ENCODE assay signal across 16 cellular contexts in the genomic region with DNA sequence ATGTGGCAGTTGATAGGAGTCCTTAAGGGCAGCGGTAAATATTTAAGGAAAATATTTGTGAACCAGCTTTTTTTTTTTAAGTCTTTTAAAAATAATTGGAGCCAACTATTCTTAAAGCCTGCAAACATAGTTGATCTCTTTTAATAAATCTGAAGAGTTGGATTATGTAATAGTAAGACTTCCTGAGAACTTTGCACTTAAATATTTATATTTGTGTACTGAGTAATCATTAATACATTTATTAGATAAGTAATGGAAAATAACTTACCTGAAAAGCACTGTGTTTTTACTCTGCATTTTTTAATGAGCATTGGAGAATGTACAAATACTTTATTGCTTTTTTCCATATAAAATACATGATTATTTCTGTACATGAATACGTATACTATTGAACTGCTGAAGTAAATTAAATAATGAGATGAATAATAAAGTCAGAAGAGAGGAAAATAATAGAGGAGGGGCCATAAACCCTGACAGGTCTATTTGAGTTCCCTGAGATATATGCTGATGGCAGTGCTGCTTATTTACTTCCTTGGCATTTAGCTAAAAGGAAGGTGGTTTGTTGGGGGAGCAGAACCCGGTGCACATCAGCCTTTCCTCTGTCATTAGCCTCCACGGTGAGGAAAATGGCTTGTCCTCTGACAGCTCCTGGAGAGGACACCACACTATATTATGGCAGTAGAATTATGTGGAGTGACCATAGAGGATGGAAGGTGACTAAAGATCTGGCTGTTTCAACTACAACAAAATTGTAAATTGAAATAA.
A peak's percentile ranks its signal among the peaks of the same experiment; 100 is the strongest.
DNase-seq lines count a peak whose midpoint lies in the region; ATAC-seq, FAIRE-seq and TF ChIP-seq lines count a peak whose summit lies in the region.
"Had no signal": no experiment of that assay in that cellular context is flagged by ENCODE, and none has a peak within 500 bp of the region (broad histone marks: within the 10 kb centered on the region; RNA-seq: fewer than 3 reads in every experiment).

No MANE protein-coding gene starts in this region.

- H3K9me3 ChIP-seq in A549 (no peaks in the 10 kb centered on the region), PC-3 (ENCODE audit: low read length) (no peaks in the 10 kb centered on the region), small intestine (ENCODE audit: control insufficient read depth, low read depth) (no peaks in the 10 kb centered on the region)
- H3K9me3 ChIP-seq: Caco-2, HAP-1 had no signal

- H3K36me3 ChIP-seq in PC-3 (ENCODE audit: low read depth, low read length) (no peaks in the 10 kb centered on the region; the same call in 1 of the 2 replicates), small intestine (ENCODE audit: control insufficient read depth in 2 of 2, insufficient read depth in 2 of 2, low read length in 2 of 2) (no peaks in the 10 kb centered on the region)
- H3K36me3 ChIP-seq: HAP-1 had no signal

- no TSS peak for BruUV-seq in PC-3 (replicated peaks; lab: Mats Ljungman, UMichigan)

- peaks cover 20% of the 10 kb centered on the region for H3K4me1 ChIP-seq in A549
- H3K4me1 ChIP-seq in PC-3 (ENCODE audit: insufficient read depth, low read length), result peaks cover 6% of the 10 kb centered on the region; the same call in 1 of the 2 replicates
- H3K4me1 ChIP-seq in small intestine (ENCODE audit: control insufficient read depth in 2 of 2, insufficient read depth in 1 of 2, low read depth in 1 of 2, low read length in 1 of 2), result peaks cover 6 to 7% of the 10 kb centered on the region in 2 donors
- H3K4me1 ChIP-seq: BLaER1, Caco-2, HAP-1 had no signal

- TF ChIP-seq POLR2A in A549 (IDR thresholded peaks at IDR 0.05; ENCODE audit: low read length), result no peak

- TF ChIP-seq EP300 in A549 (IDR thresholded peaks at IDR 0.05), result no peak

- H3F3A ChIP-seq in PC-3 (ENCODE audit: low read length, unreplicated experiment), result no peaks in the 10 kb centered on the region

- H2AFZ ChIP-seq in PC-3 (ENCODE audit: low read length), result no peak overlapping the region

- no peak overlapping the region for H3K4me3 ChIP-seq in A549
- H3K4me3 ChIP-seq in PC-3 (ENCODE audit: low read length), result no peak overlapping the region
- no peak overlapping the region for H3K4me3 ChIP-seq in small intestine (ENCODE audit: low read depth in 1 of 2, low read length in 2 of 2)
- H3K4me3 ChIP-seq: BLaER1, HAP-1 had no signal

- intact Hi-C loops in PC-3 (cut with micrococcal nuclease), result no loop called here

- FAIRE-seq in A549 (lab: Jason Lieb, UNC) (no peak), small intestine (lab: Jason Lieb, UNC) (peak; percentile 30)
- FAIRE-seq: GM12892, HTR-8/SVneo had no signal

- no peak for TF ChIP-seq RAD21 in A549 (conservative IDR thresholded peaks at IDR 0.05 in 1 of 2, IDR thresholded peaks at IDR 0.05 in 1 of 2)

- no peaks in the 10 kb centered on the region for H3K9me2 ChIP-seq in PC-3 (replicated peaks; ENCODE audit: low read length)

- DNase-seq in A549 (ENCODE audit: low read depth in 1 of 2, low spot score in 1 of 2) (no peak), PC-3 (no peak), left lobe of liver (ENCODE audit: low spot score) (no peak), small intestine (peak; percentile 52), AG08395 (ENCODE audit: low spot score) (no peak)
- no peak for DNase-seq in activated effector memory CD4-positive, alpha-beta T cell treated with anti-CD3 and anti-CD28 coated beads, Interleukin-2, amount 50 U/mL, for 16 hours
- DNase-seq: AML-193; Caco-2; CD8-positive, alpha-beta memory T cell; DND-41; GDM1 had no signal

- no peaks in the 10 kb centered on the region for H4K20me1 ChIP-seq in PC-3 (ENCODE audit: low read length)

- H3K4me2 ChIP-seq in A549 (peak overlapping the region; percentile 53), PC-3 (ENCODE audit: low read length) (no peak overlapping the region)
- H3K4me2 ChIP-seq: BLaER1 had no signal

- WGBS in A549 (ENCODE audit: missing lambda C conversion rate), result 44% methylated on average over 4 of the region's 4 CpGs
- 34 to 59% (median 50%) methylated on average over 4 of the region's 4 CpGs for WGBS in small intestine, 3 donors

- ATAC-seq in A549, result peak in 1 of 2 experiments; percentile 35; a peak in 1 of 6 replicates
- ATAC-seq in PC-3, result peak; percentile 57
- peak; percentile 57 for ATAC-seq in left lobe of liver
- no peak for ATAC-seq in GM21737 (IDR thresholded peaks at IDR 0.05; ENCODE audit: unreplicated experiment)

- CTCF ChIA-PET in A549 (lab: Yijun Ruan, JAX), result interaction anchor here (0.9 kb wide), 1 partner anchor 92 kb away, joined by 3 read pairs; no protein-coding TSS in a partner anchor
- CTCF ChIA-PET in PC-3 (lab: Charles Lee), result no interaction called here

- POLR2A ChIA-PET in A549 (lab: Yijun Ruan, JAX) (no interaction called here), PC-3 (lab: Charles Lee; ENCODE audit: unreplicated experiment) (no interaction called here)

- no peaks in the 10 kb centered on the region for H3K79me2 ChIP-seq in PC-3 (ENCODE audit: low read length)

- TF ChIP-seq CTCF in A549 (IDR thresholded peaks at IDR 0.05) (no peak), PC-3 (conservative IDR thresholded peaks at IDR 0.05; ENCODE audit: low read depth, low read length) (no peak)

- H3K27me3 ChIP-seq in PC-3 (ENCODE audit: low read length), result no peaks in the 10 kb centered on the region
- H3K27me3 ChIP-seq in small intestine (ENCODE audit: control insufficient read depth in 2 of 2, insufficient read depth in 2 of 2, low read length in 2 of 2), result no peaks in the 10 kb centered on the region
- H3K27me3 ChIP-seq: BLaER1 had no signal

- H3K27ac ChIP-seq in A549, result peak overlapping the region in 1 of 2 experiments; percentile 43; a peak in 1 of 6 replicates
- H3K27ac ChIP-seq in PC-3 (ENCODE audit: low read length), result no peak overlapping the region
- H3K27ac ChIP-seq in small intestine (ENCODE audit: low read depth in 1 of 2, low read length in 1 of 2), result no peak overlapping the region
- H3K27ac ChIP-seq: BLaER1 had no signal

- H3K9ac ChIP-seq in PC-3 (ENCODE audit: low read length), result no peak overlapping the region
- H3K9ac ChIP-seq: BLaER1 had no signal

TF ChIP-seq in A549, 52 proteins besides CTCF, POLR2A, EP300 and RAD21:
- TF ChIP-seq MAFK (IDR thresholded peaks at IDR 0.05; ENCODE audit: partially characterized antibody) (no peak), FOXS1 (CRISPR knock-in tag; IDR thresholded peaks at IDR 0.05) (no peak), GATA3 (IDR thresholded peaks at IDR 0.05; ENCODE audit: borderline replicate concordance) (no peak)
